ENCODE assay signal across 11 cellular contexts in genomic region chr19:3697671-3698385, GRCh38. TPM values are rescaled to one million over a fixed set of nuclear protein-coding genes. Genes with fewer than 3 reads are reported as not detected.
A peak's percentile ranks its signal among the peaks of the same experiment; 100 is the strongest.
DNase-seq lines count a peak whose midpoint lies in the region; ATAC-seq and TF ChIP-seq lines count a peak whose summit lies in the region.
"Had no signal": no experiment of that assay in that cellular context is flagged by ENCODE, and none has a peak within 500 bp of the region (broad histone marks: within the 10 kb centered on the region; RNA-seq: fewer than 3 reads in every experiment).

No MANE protein-coding gene starts in this region.

- H3K4me3 ChIP-seq in heart right ventricle: peak overlapping the region in 4 of 10 donors; percentile 65 to 93 (median 91)
- peak overlapping the region; percentile 61 for H3K4me3 ChIP-seq in adipocyte (ENCODE audit: low read length)
- H3K4me3 ChIP-seq in transverse colon: peak overlapping the region in 2 of 4 donors; percentile 90 to 98
- H3K4me3 ChIP-seq: ovary had no signal

- no peaks in the 10 kb centered on the region for H3K27me3 ChIP-seq in heart right ventricle
- no peaks in the 10 kb centered on the region for H3K27me3 ChIP-seq in adipocyte (replicated peaks; ENCODE audit: control insufficient read depth, insufficient read depth, low read length)
- H3K27me3 ChIP-seq in transverse colon: no peaks in the 10 kb centered on the region
- H3K27me3 ChIP-seq: ovary had no signal

- peaks cover 15% of the 10 kb centered on the region for H3K4me1 Mint-ChIP-seq in mesothelial cell of epicardium

- H3K9me3 ChIP-seq in heart right ventricle: no peaks in the 10 kb centered on the region
- no peaks in the 10 kb centered on the region for H3K9me3 ChIP-seq in adipocyte (ENCODE audit: control insufficient read depth, low read length)
- H3K9me3 ChIP-seq in transverse colon: no peaks in the 10 kb centered on the region
- H3K9me3 ChIP-seq: ovary had no signal

- TF ChIP-seq CTCF in heart right ventricle (IDR thresholded peaks at IDR 0.05) (no peak), mesothelial cell of epicardium (IDR thresholded peaks at IDR 0.05; ENCODE audit: unreplicated experiment) (no peak), transverse colon (IDR thresholded peaks at IDR 0.05) (no peak)

- in situ Hi-C loops in transverse colon (cut with MboI; ENCODE audit: low pct_ligation_motif_present in 1 of 4, low pct_unique_long_range_greater_than_20kb in 1 of 4, low sequenced_read_pairs in 3 of 4): no loop called here

- H3K9me3 Mint-ChIP-seq in mesothelial cell of epicardium: no peaks in the 10 kb centered on the region

- TF ChIP-seq EP300 in transverse colon (IDR thresholded peaks at IDR 0.05; ENCODE audit: low read depth): no peak

- H3K36me3 Mint-ChIP-seq in mesothelial cell of epicardium: peaks cover 2% of the 10 kb centered on the region

- H3K27ac ChIP-seq in heart right ventricle: peak overlapping the region in 6 of 10 donors; percentile 12 to 95 (median 68)
- H3K27ac ChIP-seq in transverse colon: peak overlapping the region; percentile 84 to 93 (median 87)

- peaks cover 0 to 15% (median 0%) of the 10 kb centered on the region in 9 donors for H3K36me3 ChIP-seq in heart right ventricle
- H3K36me3 ChIP-seq in adipocyte (ENCODE audit: control insufficient read depth, insufficient read depth, low read length, severe bottlenecking): no peaks in the 10 kb centered on the region
- H3K36me3 ChIP-seq in transverse colon: no peaks in the 10 kb centered on the region
- H3K36me3 ChIP-seq: ovary had no signal

- peak overlapping the region; percentile 57 for H3K4me3 Mint-ChIP-seq in mesothelial cell of epicardium

- no peak for TF ChIP-seq POLR2A in transverse colon (IDR thresholded peaks at IDR 0.05)

- no peak for ATAC-seq in heart right ventricle
- no peak for ATAC-seq in left cardiac atrium
- ATAC-seq in HG03439 (IDR thresholded peaks at IDR 0.05; ENCODE audit: unreplicated experiment): no peak

- peak overlapping the region; percentile 54 for H3K9ac ChIP-seq in adipocyte (ENCODE audit: low read length)

- 89 to 92% methylated on average over 43 of the region's 43 CpGs for whole genome bisulfite sequencing in heart right ventricle, 2 donors
- 84% methylated on average over 43 of the region's 43 CpGs; no CpG with 5 or more reads in 1 of the 2 donors for WGBS in transverse colon (ENCODE audit: low coverage in 1 of 2), 2 donors

- peaks cover 0 to 33% (median 17%) of the 10 kb centered on the region in 9 donors for H3K4me1 ChIP-seq in heart right ventricle
- H3K4me1 ChIP-seq in adipocyte (ENCODE audit: control insufficient read depth, insufficient read depth, low read length): peaks cover 9% of the 10 kb centered on the region
- peaks cover 10 to 34% (median 22%) of the 10 kb centered on the region in 4 donors for H3K4me1 ChIP-seq in transverse colon

- H3K27ac Mint-ChIP-seq in mesothelial cell of epicardium: no peak overlapping the region

- DNase-seq in heart right ventricle: no peak
- DNase-seq in left cardiac atrium: no peak
- DNase-seq in adipocyte (ENCODE audit: low read depth): no peak
- no peak for DNase-seq in mesothelial cell of epicardium (ENCODE audit: low spot score in 2 of 2, unreplicated experiment in 2 of 2)
- DNase-seq in transverse colon: no peak
- DNase-seq in stimulated activated CD4-positive, alpha-beta T cell treated with anti-CD3 and anti-CD28 coated beads, Interleukin-2, amount 100 ng/mL, for 48 hours: no peak
- no peak for DNase-seq in globus pallidus (ENCODE audit: low spot score)
- DNase-seq: activated CD4-positive, CD25-positive, alpha-beta regulatory T cell treated with anti-CD3 and anti-CD28 coated beads, Interleukin-2, amount 50 U/mL, for 72 hours; ovary had no signal

- H3K27me3 Mint-ChIP-seq in mesothelial cell of epicardium (ENCODE audit: low read depth): no peaks in the 10 kb centered on the region

- intact Hi-C loops in heart right ventricle (cut with DNase I) (loop anchor here in 3 of 10 donors (2.0 kb wide), 3 partner anchors 27 to 31 kb away; no protein-coding TSS in a partner anchor), left cardiac atrium (cut with DNase I) (no loop called here), transverse colon (cut with DNase I; ENCODE audit: low total_unique reads) (no loop called here)

RNA-seq across cellular contexts. Expression of gene PIP5K1C, which starts 2.4 kb away (rescaled TPM):
- total RNA-seq in heart right ventricle (10 to 100 TPM; 28.2 to 46.6 (median 36.3) TPM), left cardiac atrium (10 to 100 TPM; 36.6 to 44.3 TPM), mesothelial cell of epicardium (43.9 to 47.1 TPM (median 45.7 TPM) in 3 replicates), transverse colon (10 to 100 TPM; 25.4 to 91.1 (median 36.4) TPM)
- 10 to 100 TPM; 18.3 to 18.9 TPM for polyA plus RNA-seq in heart right ventricle

RNA-seq across cellular contexts. Expression of gene TJP3, which starts 10.4 kb away (rescaled TPM):
- total RNA-seq in heart right ventricle (under 1 TPM in 3 of 10 donors, not detected in 7; 0.15 to 0.49 (median 0.34) TPM), left cardiac atrium (under 1 TPM in 1 of 2 donors, not detected in 1; 0.32 TPM), mesothelial cell of epicardium (20.0 to 21.7 TPM (median 20.1 TPM) in 3 replicates), transverse colon (100 to 1,000 TPM; 234 to 894 (median 282) TPM)
- polyA plus RNA-seq in heart right ventricle: under 1 TPM in 1 of 2 donors, not detected in 1; 0.06 TPM
- total RNA-seq: RPMI7951 had no signal

Comparison
In these comparisons a context has a peak if more than half of its experiments do, and no peak if none do; other contexts are left out.
1. RNA of gene TJP3, which starts 10.4 kb away (total RNA-seq): 234 to 894 TPM in transverse colon and 20.0 to 21.7 TPM in mesothelial cell of epicardium; 0.32 TPM in left cardiac atrium and 0.15 to 0.49 TPM in heart right ventricle; every median in the first group is over 10 times any median in the second.